Comparison of ENCODE assay signal across 19 cellular contexts in genomic region chrX:13923845-13924244, GRCh38.
DNase-seq lines count a peak whose midpoint lies in the region; ATAC-seq and TF ChIP-seq lines count a peak whose summit lies in the region.
"Had no signal": no experiment of that assay in that cellular context is flagged by ENCODE, and none has a peak within 500 bp of the region (broad histone marks: within the 10 kb centered on the region; RNA-seq: fewer than 3 reads in every experiment).

No MANE protein-coding gene starts in this region.

- H3K27me3 Mint-ChIP-seq in chondrocyte (ENCODE audit: low read depth): no peaks in the 10 kb centered on the region
- H3K27me3 Mint-ChIP-seq: stimulated activated naive CD8-positive, alpha-beta T cell treated with anti-CD3 and anti-CD28 coated beads, Interleukin-15, Interleukin-2, amounts not matched to agents 100 ng/mL and 50 ng/mL, for 24 hours had no signal

- peaks cover 8% of the 10 kb centered on the region for H3K4me1 Mint-ChIP-seq in chondrocyte (ENCODE audit: low read depth)
- H3K4me1 Mint-ChIP-seq: activated CD8-positive, alpha-beta memory T cell treated with anti-CD3 and anti-CD28 coated beads, Interleukin-2, amount 10 ng/mL, durations not matched to agents 7 days and 5 days had no signal

- no peak for ATAC-seq in HG03108 (IDR thresholded peaks at IDR 0.05; ENCODE audit: unreplicated experiment)
- ATAC-seq: activated CD8-positive, alpha-beta memory T cell treated with anti-CD3 and anti-CD28 coated beads, Interleukin-2, amount 10 ng/mL, durations not matched to agents 7 days and 5 days had no signal

- H3K4me3 Mint-ChIP-seq in chondrocyte (ENCODE audit: unreplicated experiment): no peak overlapping the region
- H3K4me3 Mint-ChIP-seq: activated CD8-positive, alpha-beta memory T cell treated with anti-CD3 and anti-CD28 coated beads, Interleukin-2, amount 10 ng/mL, durations not matched to agents 7 days and 5 days; neural crest cell; stimulated activated naive CD8-positive, alpha-beta T cell treated with anti-CD3 and anti-CD28 coated beads, Interleukin-15, Interleukin-2, amounts not matched to agents 100 ng/mL and 50 ng/mL, for 24 hours had no signal

- TF ChIP-seq CTCF in chondrocyte (IDR thresholded peaks at IDR 0.05): peak; percentile 12

- peaks cover 8% of the 10 kb centered on the region for H3K9me3 Mint-ChIP-seq in chondrocyte (ENCODE audit: low read depth)
- H3K9me3 Mint-ChIP-seq: stimulated activated naive CD8-positive, alpha-beta T cell treated with anti-CD3 and anti-CD28 coated beads, Interleukin-15, Interleukin-2, amounts not matched to agents 100 ng/mL and 50 ng/mL, for 24 hours had no signal

- H3K36me3 Mint-ChIP-seq in chondrocyte (ENCODE audit: low read depth): peaks cover under 1% of the 10 kb centered on the region
- H3K36me3 Mint-ChIP-seq: activated CD8-positive, alpha-beta memory T cell treated with anti-CD3 and anti-CD28 coated beads, Interleukin-2, amount 10 ng/mL, durations not matched to agents 7 days and 5 days had no signal

- peak; percentile 19 for DNase-seq in NCI-H510A treated with DMSO at 0.1 percent for 48 hours (lab: John Stamatoyannopoulos, UW)
- no peak for DNase-seq in NCI-H510A (lab: John Stamatoyannopoulos, UW)
- peak; percentile 25 for DNase-seq in NCI-H345 treated with DMSO at 0.1 percent for 48 hours (lab: John Stamatoyannopoulos, UW; ENCODE audit: unreplicated experiment)
- no peak for DNase-seq in chondrocyte (ENCODE audit: low spot score)
- peak; percentile 9 for DNase-seq in superior temporal gyrus (ENCODE audit: extremely low spot score)
- DNase-seq in putamen (ENCODE audit: low spot score): no peak
- no peak for DNase-seq in activated gamma-delta T cell (lab: John Stamatoyannopoulos, UW)
- DNase-seq: activated CD4-positive, alpha-beta T cell treated with anti-CD3 and anti-CD28 coated beads for 1 hour; activated CD8-positive, alpha-beta memory T cell treated with anti-CD3 and anti-CD28 coated beads, Interleukin-2, amount 10 ng/mL, durations not matched to agents 7 days and 5 days; activated effector memory CD4-positive, alpha-beta T cell treated with anti-CD3 and anti-CD28 coated beads, Interleukin-2, amount 50 U/mL, for 16 hours; anterior cingulate cortex; cerebellar nuclear complex; kidney glomerular epithelial cell; MG63; midbrain; upper lobe of left lung had no signal

- no peak overlapping the region for H3K27ac Mint-ChIP-seq in chondrocyte (ENCODE audit: unreplicated experiment)
- H3K27ac Mint-ChIP-seq: activated CD8-positive, alpha-beta memory T cell treated with anti-CD3 and anti-CD28 coated beads, Interleukin-2, amount 10 ng/mL, durations not matched to agents 7 days and 5 days; stimulated activated naive CD8-positive, alpha-beta T cell treated with anti-CD3 and anti-CD28 coated beads, Interleukin-15, Interleukin-2, amounts not matched to agents 100 ng/mL and 50 ng/mL, for 24 hours had no signal

Comparison
In these comparisons a context has a peak if more than half of its experiments do, and no peak if none do; other contexts are left out.
1. DNase-seq: peak in NCI-H510A treated with DMSO at 0.1 percent for 48 hours (single experiment), NCI-H345 treated with DMSO at 0.1 percent for 48 hours (single experiment) and superior temporal gyrus (single experiment); none in NCI-H510A (single experiment), chondrocyte (single experiment), putamen (single experiment) and activated gamma-delta T cell (single experiment).